In genomic region chr15:56936929-56937328, GRCh38 we compare ENCODE assay signal across 22 cellular contexts.
"Had no signal": no experiment of that assay in that cellular context is flagged by ENCODE, and none has a peak within 500 bp of the region (broad histone marks: within the 10 kb centered on the region; RNA-seq: fewer than 3 reads in every experiment).

No MANE protein-coding gene starts in this region.

- H3K27ac ChIP-seq: coronary artery, esophagus muscularis mucosa, gastrocnemius medialis, heart right ventricle, left lung, lower lobe of right lung had no signal

- H3K9me3 ChIP-seq: esophagus muscularis mucosa, gastrocnemius medialis, left lung, mucosa of descending colon had no signal

- H3K4me3 ChIP-seq: coronary artery, dorsolateral prefrontal cortex, esophagus muscularis mucosa, gastrocnemius medialis, heart right ventricle, left lung, lower lobe of right lung, mucosa of descending colon had no signal

- H3K27me3 Mint-ChIP-seq: naive B cell; naive thymus-derived CD8-positive, alpha-beta T cell had no signal

- H3K27ac Mint-ChIP-seq: mesothelial cell of epicardium had no signal

- H3K4me3 Mint-ChIP-seq: mesothelial cell of epicardium had no signal

- ATAC-seq: gastrocnemius medialis; heart right ventricle; left cardiac atrium; left lung; left ventricle myocardium superior; lower lobe of right lung; mucosa of descending colon; naive thymus-derived CD8-positive, alpha-beta T cell had no signal

- DNase-seq: dermis blood vessel endothelial cell; dorsolateral prefrontal cortex; effector CD4-positive, alpha-beta T cell; effector memory CD4-positive, alpha-beta T cell; foreskin fibroblast; foreskin melanocyte; gastrocnemius medialis; glutamatergic neuron; head of caudate nucleus; heart right ventricle; hippocampal formation; left cardiac atrium; left lung; left ventricle myocardium superior; lower lobe of right lung; mesenchymal stem cell; mucosa of descending colon; naive B cell; naive thymus-derived CD8-positive, alpha-beta T cell had no signal

- H3K36me3 ChIP-seq: esophagus muscularis mucosa, gastrocnemius medialis, left lung, lower lobe of right lung had no signal

- H3K27me3 ChIP-seq: dorsolateral prefrontal cortex, esophagus muscularis mucosa, gastrocnemius medialis, heart right ventricle, left lung had no signal
